Comparison of ENCODE assay signal across 8 cellular contexts in the genomic region with DNA sequence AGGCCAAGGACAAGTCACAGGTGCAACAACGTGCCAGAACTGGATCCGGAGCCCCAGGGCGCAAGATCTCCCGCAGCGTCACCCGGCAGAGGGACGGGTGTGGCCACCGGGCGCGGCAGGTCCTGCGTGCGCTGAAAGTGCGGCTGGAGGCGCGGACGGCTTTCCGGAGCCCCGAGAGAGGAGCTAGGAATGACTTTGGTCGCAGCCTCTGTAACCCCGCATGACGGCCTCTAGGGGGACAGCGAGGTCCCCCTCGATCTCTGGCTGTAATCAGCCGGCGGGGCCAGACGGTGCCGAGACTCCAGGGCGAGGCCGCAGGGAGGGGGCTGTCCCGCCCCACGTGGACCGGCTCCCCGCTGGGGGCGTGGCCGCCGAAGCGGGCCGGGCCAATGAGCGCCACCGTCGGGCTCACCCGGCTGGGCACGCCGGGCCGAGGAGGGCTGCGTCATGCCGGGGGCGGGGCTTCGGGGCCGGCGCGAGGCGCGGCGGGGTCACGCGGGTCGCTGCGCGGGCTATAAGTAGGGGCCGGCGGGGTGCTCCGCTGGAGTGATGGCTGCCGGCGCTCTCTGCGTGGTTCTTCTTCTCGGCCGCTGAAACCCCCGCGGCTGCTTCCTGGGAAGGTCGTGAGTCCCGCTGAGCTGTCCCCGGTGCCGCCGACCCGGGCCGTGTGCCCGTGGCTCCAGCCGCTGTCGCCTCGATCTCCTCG. TPM values are rescaled to one million over a fixed set of nuclear protein-coding genes. Genes with fewer than 3 reads are reported as not detected.
DNase-seq lines count a peak whose midpoint lies in the region; ATAC-seq and TF ChIP-seq lines count a peak whose summit lies in the region.

A gene with protein sequence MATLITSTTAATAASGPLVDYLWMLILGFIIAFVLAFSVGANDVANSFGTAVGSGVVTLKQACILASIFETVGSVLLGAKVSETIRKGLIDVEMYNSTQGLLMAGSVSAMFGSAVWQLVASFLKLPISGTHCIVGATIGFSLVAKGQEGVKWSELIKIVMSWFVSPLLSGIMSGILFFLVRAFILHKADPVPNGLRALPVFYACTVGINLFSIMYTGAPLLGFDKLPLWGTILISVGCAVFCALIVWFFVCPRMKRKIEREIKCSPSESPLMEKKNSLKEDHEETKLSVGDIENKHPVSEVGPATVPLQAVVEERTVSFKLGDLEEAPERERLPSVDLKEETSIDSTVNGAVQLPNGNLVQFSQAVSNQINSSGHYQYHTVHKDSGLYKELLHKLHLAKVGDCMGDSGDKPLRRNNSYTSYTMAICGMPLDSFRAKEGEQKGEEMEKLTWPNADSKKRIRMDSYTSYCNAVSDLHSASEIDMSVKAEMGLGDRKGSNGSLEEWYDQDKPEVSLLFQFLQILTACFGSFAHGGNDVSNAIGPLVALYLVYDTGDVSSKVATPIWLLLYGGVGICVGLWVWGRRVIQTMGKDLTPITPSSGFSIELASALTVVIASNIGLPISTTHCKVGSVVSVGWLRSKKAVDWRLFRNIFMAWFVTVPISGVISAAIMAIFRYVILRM (plus strand): TSS at position 544 of the 706 bp plus-strand sequence. CDS start 890 bp downstream, outside the sequence.

- H2AK5ac ChIP-seq in IMR-90 (ENCODE audit: low read depth, low read length): peak within 1 kb of the TSS; percentile 97

- peaks cover 30% of the 10 kb centered on the region for H3K9me1 ChIP-seq in IMR-90 (ENCODE audit: insufficient read depth, low read length)

- no peaks in the 10 kb centered on the region for H3K9me2 ChIP-seq in PC-3 (replicated peaks; ENCODE audit: low read length)

- peak within 1 kb of the TSS; percentile 86 for H2BK20ac ChIP-seq in IMR-90 (ENCODE audit: low read depth, low read length)

- 1% methylated on average over 49 of the region's 82 CpGs; no CpG with 5 or more reads in 1 of the 2 experiments for WGBS in IMR-90 (ENCODE audit: extremely low coverage in 2 of 2, insufficient read length in 1 of 2), 2 experiments

- H3K14ac ChIP-seq in IMR-90 (replicated peaks; ENCODE audit: low read depth, low read length): peak within 1 kb of the TSS; percentile 98

- H3K23ac ChIP-seq in IMR-90 (ENCODE audit: low read depth, low read length): peak within 1 kb of the TSS; percentile 97

- CTCF ChIA-PET in IMR-90 (lab: Yijun Ruan, JAX): interaction anchor here (0.5 to 2.1 kb wide), 7 partner anchors 10 to 80 kb away, joined by 3 to 9 read pairs (median 3); no protein-coding TSS in a partner anchor
- CTCF ChIA-PET in PC-3 (lab: Charles Lee): interaction anchor here (0.7 to 1.2 kb wide), 2 partner anchors 18 to 113 kb away, joined by 7 to 9 read pairs; no protein-coding TSS in a partner anchor

- peak within 1 kb of the TSS; percentile 82 for H2BK5ac ChIP-seq in IMR-90 (ENCODE audit: low read depth, low read length, poor library complexity, severe bottlenecking)

- dilution Hi-C loops in IMR-90 (cut with HindIII; ENCODE audit: low sequenced_read_pairs, unreplicated experiment): no loop called here

- peak within 1 kb of the TSS; percentile 65 to 89 for H4K8ac ChIP-seq in IMR-90 (ENCODE audit: low read depth in 2 of 2, low read length in 2 of 2)

- H2BK15ac ChIP-seq in IMR-90 (ENCODE audit: low read depth, low read length): peak within 1 kb of the TSS; percentile 80; the same call in 2 of the 3 replicates

- H3K27me3 ChIP-seq in IMR-90 (ENCODE audit: control insufficient read depth, insufficient read depth, low read length) (no peaks in the 10 kb centered on the region), PC-3 (ENCODE audit: low read length) (no peaks in the 10 kb centered on the region), mucosa of stomach (ENCODE audit: control insufficient read depth, insufficient read depth, low read length) (no peaks in the 10 kb centered on the region)

- H3K4me3 ChIP-seq in IMR-90 (ENCODE audit: insufficient read depth, low read depth, low read length): peak within 1 kb of the TSS; percentile 91
- peak within 1 kb of the TSS; percentile 78 for H3K4me3 ChIP-seq in PC-3 (ENCODE audit: low read length)
- peak within 1 kb of the TSS; percentile 48 for H3K4me3 ChIP-seq in mucosa of stomach (ENCODE audit: low read length)

- H3K9me3 ChIP-seq in IMR-90 (ENCODE audit: control insufficient read depth, insufficient read depth, low read length) (no peaks in the 10 kb centered on the region), PC-3 (ENCODE audit: low read length) (no peaks in the 10 kb centered on the region), mucosa of stomach (ENCODE audit: control insufficient read depth, low read length) (no peaks in the 10 kb centered on the region)

- peak within 1 kb of the TSS; percentile 92 for H4K91ac ChIP-seq in IMR-90 (ENCODE audit: insufficient read depth, low read depth, low read length)

- intact Hi-C loops in IMR-90 (cut with micrococcal nuclease): loop anchor here (1.0 to 2.0 kb wide), 2 partner anchors 18 to 45 kb away; no protein-coding TSS in a partner anchor
- intact Hi-C loops in PC-3 (cut with micrococcal nuclease): loop anchor here (2.0 kb wide), 1 partner anchor 47 kb away; no protein-coding TSS in a partner anchor

- peak within 1 kb of the TSS; percentile 96 for H3K4ac ChIP-seq in IMR-90 (ENCODE audit: low read depth, low read length)

- peak within 1 kb of the TSS; percentile 17; the same call in 1 of the 2 replicates for H4K5ac ChIP-seq in IMR-90 (ENCODE audit: low read depth, low read length)

- H3K18ac ChIP-seq in IMR-90 (ENCODE audit: low read depth, low read length): peak within 1 kb of the TSS; percentile 30; the same call in 1 of the 2 replicates

- H4K20me1 ChIP-seq in IMR-90 (ENCODE audit: insufficient read depth, low read length) (peaks cover 33% of the 10 kb centered on the region), PC-3 (ENCODE audit: low read length) (peaks cover 40% of the 10 kb centered on the region)

- TF ChIP-seq POLR2A in IMR-90 (IDR thresholded peaks at IDR 0.05; ENCODE audit: low read depth, low read length) (peak; percentile 99), erythroblast (IDR thresholded peaks at IDR 0.05; ENCODE audit: low read length) (peak; percentile 99)

- TF ChIP-seq RAD21 in IMR-90 (IDR thresholded peaks at IDR 0.05; ENCODE audit: low read length): peak; percentile 23

- H3K4me2 ChIP-seq in IMR-90 (ENCODE audit: low read depth, low read length) (peak within 1 kb of the TSS; percentile 93), PC-3 (ENCODE audit: low read length) (peak within 1 kb of the TSS; percentile 91)

- ATAC-seq in GM21528 (IDR thresholded peaks at IDR 0.05; ENCODE audit: low FRiP score, unreplicated experiment) (peak; percentile 90), IMR-90 (ENCODE audit: low read depth) (peak; percentile 92), PC-3 (peak; percentile 68)

- peak within 1 kb of the TSS; percentile 90 for H2AFZ ChIP-seq in IMR-90 (replicated peaks; ENCODE audit: low read length, poor library complexity)
- H2AFZ ChIP-seq in PC-3 (ENCODE audit: low read length): peak within 1 kb of the TSS; percentile 36; the same call in 1 of the 2 replicates

- in situ Hi-C loops in IMR-90 (cut with MboI; ENCODE audit: low sequenced_read_pairs): no loop called here

- peak within 1 kb of the TSS; percentile 86 for H3K56ac ChIP-seq in IMR-90 (ENCODE audit: extremely low read depth, insufficient read depth, low read length)

- peak; percentile 33; the same call in 1 of the 2 replicates for TF ChIP-seq CTCF in IMR-90 (conservative IDR thresholded peaks at IDR 0.05; ENCODE audit: low read depth, low read length)
- TF ChIP-seq CTCF in PC-3 (conservative IDR thresholded peaks at IDR 0.05; ENCODE audit: low read depth, low read length): 0 out of 2 replicates have a peak, but pooled peaks have one; percentile 32

- peaks cover 13% of the 10 kb centered on the region for H3K36me3 ChIP-seq in IMR-90 (ENCODE audit: control insufficient read depth, insufficient read depth, low read length)
- peaks cover 35% of the 10 kb centered on the region for H3K36me3 ChIP-seq in PC-3 (ENCODE audit: low read depth, low read length)
- no peaks in the 10 kb centered on the region for H3K36me3 ChIP-seq in mucosa of stomach (ENCODE audit: control insufficient read depth, insufficient read depth, low read length)

- POLR2A ChIA-PET in IMR-90 (lab: Charles Lee; ENCODE audit: unreplicated experiment) (interaction anchor here (0.6 kb wide), 2 partner anchors 63 to 102 kb away, joined by 5 to 11 read pairs; no protein-coding TSS in a partner anchor), PC-3 (lab: Charles Lee; ENCODE audit: unreplicated experiment) (interaction anchor here (0.5 to 1.7 kb wide), 8 partner anchors 17 to 1912 kb away, joined by 3 to 14 read pairs (median 6); no protein-coding TSS in a partner anchor)

- peaks cover 20 to 63% of the 10 kb centered on the region in 2 experiments for H3K79me1 ChIP-seq in IMR-90 (ENCODE audit: low read depth in 1 of 2, low read length in 2 of 2)

- H3K9ac ChIP-seq in IMR-90 (ENCODE audit: low read depth, low read length) (peak within 1 kb of the TSS; percentile 89), PC-3 (ENCODE audit: low read length) (peak within 1 kb of the TSS; percentile 95), mucosa of stomach (ENCODE audit: low read length) (peak within 1 kb of the TSS; percentile 88)

- H2AK9ac ChIP-seq in IMR-90 (replicated peaks; ENCODE audit: low read depth, low read length, poor library complexity): peak within 1 kb of the TSS; percentile 94

- H3F3A ChIP-seq in PC-3 (ENCODE audit: low read length, unreplicated experiment): peaks cover 15% of the 10 kb centered on the region

- peak within 1 kb of the TSS; percentile 80 for H2BK120ac ChIP-seq in IMR-90 (ENCODE audit: low read depth, low read length)

- DNase-seq in DMS153 (lab: John Stamatoyannopoulos, UW) (peak; percentile 85), IMR-90 (peak; percentile 88), PC-3 (peak; percentile 96), erythroblast (lab: John Stamatoyannopoulos, UW) (peak; percentile 98 to 99)
- peak; percentile 99 for DNase-seq in activated T-cell treated with anti-CD3 and anti-CD28 coated beads, Interleukin-2, amount 50 U/mL, for 1 hour
- DNase-seq in stimulated activated CD8-positive, alpha-beta memory T cell treated with anti-CD3 and anti-CD28 coated beads, Interleukin-7, amount 100 ng/mL, for 24 hours (ENCODE audit: low read depth): peak; percentile 95

- H3K79me2 ChIP-seq in PC-3 (ENCODE audit: low read length): peaks cover 54% of the 10 kb centered on the region

- H3K27ac ChIP-seq in IMR-90 (ENCODE audit: insufficient read depth, low read length): peak within 1 kb of the TSS; percentile 93
- H3K27ac ChIP-seq in PC-3 (ENCODE audit: low read length): peak within 1 kb of the TSS; percentile 92

- H3K4me1 ChIP-seq in IMR-90 (ENCODE audit: control insufficient read depth, insufficient read depth, low read length) (peaks cover 14% of the 10 kb centered on the region), PC-3 (ENCODE audit: insufficient read depth, low read length) (peaks cover 68% of the 10 kb centered on the region), mucosa of stomach (ENCODE audit: control insufficient read depth, insufficient read depth, low read length) (peaks cover 30% of the 10 kb centered on the region)

- BruUV-seq in IMR-90 (replicated peaks; lab: Mats Ljungman, UMichigan) (no TSS peak), PC-3 (replicated peaks; lab: Mats Ljungman, UMichigan) (no TSS peak)

RNA-seq across cellular contexts. Expression of the gene that starts here (rescaled TPM):
- 94.1 and 123 TPM in 2 replicates for total RNA-seq in IMR-90 (2012; rRNA removed)
- polyA plus RNA-seq in IMR-90 (2012; rRNA removed): 72.3 and 93.6 TPM in 2 replicates
- polyA plus RNA-seq in IMR-90 (2012; cell fraction: cytosol; rRNA removed): 20.4 and 27.2 TPM in 2 replicates
- 27.1 and 155 TPM in 2 replicates for polyA plus RNA-seq in IMR-90 (2012; cell fraction: nucleus; rRNA removed; ENCODE audit: low replicate concordance)
- total RNA-seq in PC-3 (2014; rRNA removed): 209 and 257 TPM in 2 replicates

Comparison
In these comparisons a context has a peak if more than half of its experiments do, and no peak if none do; other contexts are left out.
1. Peak in every context shown above with its lines: DNase-seq, ATAC-seq, H3K4me3 ChIP-seq and H3K27ac ChIP-seq.